ENCODE assay signal across 30 cellular contexts in genomic region chr10:98569878-98570277, GRCh38.
"Had no signal": no experiment of that assay in that cellular context is flagged by ENCODE, and none has a peak within 500 bp of the region (broad histone marks: within the 10 kb centered on the region; RNA-seq: fewer than 3 reads in every experiment).

No MANE protein-coding gene starts in this region.

- H3K36me3 ChIP-seq: lower lobe of right lung, neural progenitor cell, ovary, right lobe of liver, suprapubic skin, vagina had no signal

- H3K9me3 Mint-ChIP-seq: immature natural killer cell; naive B cell; natural killer cell treated with Interleukin-12 subunit alpha and Interleukin-12 subunit beta and Interleukin-15 and Interleukin-18, amount 100 ng/mL, for 72 hours; stimulated activated naive CD8-positive, alpha-beta T cell treated with anti-CD3 and anti-CD28 coated beads, Interleukin-15, amount 100 ng/mL, for 72 hours had no signal

- H3K27me3 ChIP-seq: dorsolateral prefrontal cortex, neural progenitor cell, ovary, right lobe of liver, suprapubic skin, vagina had no signal

- H3K9me3 ChIP-seq: lower lobe of right lung, ovary, psoas muscle, right lobe of liver, suprapubic skin, vagina had no signal

- DNase-seq: dorsolateral prefrontal cortex; effector CD4-positive, alpha-beta T cell; hypothalamus; immature natural killer cell; islet precursor cell; kidney glomerular epithelial cell; left colon; left ventricle myocardium superior; lower lobe of right lung; naive B cell; occipital lobe; ovary; posterior cingulate gyrus; psoas muscle; retina; right lobe of liver; stimulated activated CD4-positive, alpha-beta T cell treated with anti-CD3 and anti-CD28 coated beads, Interleukin-12 subunit alpha, Interleukin-12 subunit beta, amount 100 ng/mL, for 4 hours; stimulated activated CD4-positive, alpha-beta T cell treated with anti-CD3 and anti-CD28 coated beads, Interleukin-1b, Interleukin-23, amount 100 ng/mL, for 48 hours; stimulated activated CD4-positive, alpha-beta T cell treated with anti-CD3 and anti-CD28 coated beads, Interleukin-4, amount 100 ng/mL, for 1 hour; stimulated activated CD8-positive, alpha-beta memory T cell treated with anti-CD3 and anti-CD28 coated beads, Interleukin-4, amount 100 ng/mL, for 48 hours; stimulated activated naive CD4-positive, alpha-beta T cell; stimulated activated naive CD8-positive, alpha-beta T cell treated with anti-CD3 and anti-CD28 coated beads, Interleukin-15, amount 100 ng/mL, for 72 hours; trophoblast cell had no signal

- ATAC-seq: left colon; left ventricle myocardium superior; lower lobe of right lung; natural killer cell treated with Interleukin-12 subunit alpha and Interleukin-12 subunit beta and Interleukin-15 and Interleukin-18, amount 100 ng/mL, for 72 hours; psoas muscle; right lobe of liver; stimulated activated naive CD8-positive, alpha-beta T cell treated with anti-CD3 and anti-CD28 coated beads, Interleukin-15, amount 100 ng/mL, for 72 hours had no signal

- H3K4me3 ChIP-seq: dorsolateral prefrontal cortex, lower lobe of right lung, neural progenitor cell, ovary, psoas muscle, right lobe of liver, smooth muscle cell, suprapubic skin, vagina had no signal

- H2AFZ ChIP-seq: neural progenitor cell had no signal

- H3K27ac Mint-ChIP-seq: immature natural killer cell; naive B cell; natural killer cell treated with Interleukin-12 subunit alpha and Interleukin-12 subunit beta and Interleukin-15 and Interleukin-18, amount 100 ng/mL, for 72 hours; neural progenitor cell; stimulated activated naive CD8-positive, alpha-beta T cell treated with anti-CD3 and anti-CD28 coated beads, Interleukin-15, amount 100 ng/mL, for 72 hours had no signal

- H3K4me1 Mint-ChIP-seq: immature natural killer cell; naive B cell; stimulated activated naive CD8-positive, alpha-beta T cell treated with anti-CD3 and anti-CD28 coated beads, Interleukin-15, amount 100 ng/mL, for 72 hours had no signal

- H3K36me3 Mint-ChIP-seq: immature natural killer cell; naive B cell; natural killer cell treated with Interleukin-12 subunit alpha and Interleukin-12 subunit beta and Interleukin-15 and Interleukin-18, amount 100 ng/mL, for 72 hours; neural progenitor cell had no signal

- H3K9ac ChIP-seq: neural progenitor cell had no signal

- H3K27ac ChIP-seq: dorsolateral prefrontal cortex, lower lobe of right lung, neural progenitor cell, ovary, psoas muscle, right lobe of liver, suprapubic skin, vagina had no signal

- H3K4me1 ChIP-seq: lower lobe of right lung, psoas muscle, right lobe of liver, suprapubic skin, vagina had no signal

- H3K4me3 Mint-ChIP-seq: immature natural killer cell; natural killer cell treated with Interleukin-12 subunit alpha and Interleukin-12 subunit beta and Interleukin-15 and Interleukin-18, amount 100 ng/mL, for 72 hours; neural progenitor cell; stimulated activated naive CD8-positive, alpha-beta T cell treated with anti-CD3 and anti-CD28 coated beads, Interleukin-15, amount 100 ng/mL, for 72 hours had no signal

- H3K4me2 ChIP-seq: neural progenitor cell, smooth muscle cell had no signal

- FAIRE-seq: colon, frontal cortex had no signal
